Comparison of ENCODE assay signal across 9 cellular contexts in the genomic region with DNA sequence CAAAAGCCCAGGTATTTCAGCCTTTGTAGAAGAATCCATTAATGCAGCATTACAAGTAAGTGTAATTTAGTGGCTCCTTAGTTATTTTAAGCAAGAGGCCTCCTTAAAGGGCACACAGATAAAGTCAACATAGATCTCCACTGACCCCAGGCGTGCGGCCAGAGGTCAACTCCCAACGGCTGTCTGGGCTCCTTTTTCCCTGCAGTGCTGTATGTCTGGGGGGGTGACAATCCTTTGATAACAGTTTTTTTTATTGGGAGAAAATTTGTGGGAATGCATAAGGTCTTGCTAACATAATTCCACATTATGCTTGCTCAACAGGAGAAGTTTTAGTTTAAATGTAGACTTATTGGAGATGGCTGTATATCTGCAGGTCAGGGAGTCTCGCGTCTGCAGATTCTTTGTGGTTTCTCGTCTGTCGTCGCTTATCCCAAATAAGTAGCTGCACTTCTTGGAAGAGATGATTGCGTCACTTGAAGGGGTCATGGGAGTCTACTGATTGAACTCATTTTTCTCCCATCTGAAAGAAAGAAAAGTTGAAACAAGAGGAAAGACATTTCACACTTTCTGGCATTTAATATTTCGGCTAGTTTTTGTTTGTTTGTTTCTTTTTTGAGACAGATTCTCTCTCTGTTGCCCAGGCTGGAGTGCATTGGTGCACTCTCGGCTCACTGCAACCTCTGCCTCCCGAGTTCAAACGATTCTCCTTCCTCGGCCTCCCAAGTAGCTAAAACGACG.
DNase-seq lines count a peak whose midpoint lies in the region; ATAC-seq, FAIRE-seq and TF ChIP-seq lines count a peak whose summit lies in the region.
"Had no signal": no experiment of that assay in that cellular context is flagged by ENCODE, and none has a peak within 500 bp of the region (broad histone marks: within the 10 kb centered on the region; RNA-seq: fewer than 3 reads in every experiment).

No MANE protein-coding gene starts in this region.

- H4K91ac ChIP-seq in IMR-90 (ENCODE audit: insufficient read depth, low read depth, low read length): no peak overlapping the region

- peak; percentile 82 for DNase-seq in IMR-90
- peak; percentile 49 to 88 (median 66) for DNase-seq in K562 (ENCODE audit: extremely low read depth in 1 of 4, low spot score in 3 of 4)
- DNase-seq in islet precursor cell: peak; percentile 68
- peak; percentile 36 to 44 for DNase-seq in thyroid gland
- DNase-seq in foreskin melanocyte: no peak
- no peak for DNase-seq in GM10248 (ENCODE audit: extremely low spot score)
- DNase-seq: activated B cell treated with CpG ODN at 0.5 μM for 24 hours, head of caudate nucleus had no signal

- peaks cover 3% of the 10 kb centered on the region for H3K9me1 ChIP-seq in IMR-90 (ENCODE audit: insufficient read depth, low read length)
- H3K9me1 ChIP-seq in K562 (ENCODE audit: control insufficient read depth, insufficient read depth, low read length): no peaks in the 10 kb centered on the region

- no peak overlapping the region for H2BK120ac ChIP-seq in IMR-90 (ENCODE audit: low read depth, low read length)

- no peak overlapping the region for H3K14ac ChIP-seq in IMR-90 (replicated peaks; ENCODE audit: low read depth, low read length)

- no peak overlapping the region for H2AK5ac ChIP-seq in IMR-90 (ENCODE audit: low read depth, low read length)

- H3K56ac ChIP-seq in IMR-90 (ENCODE audit: extremely low read depth, insufficient read depth, low read length): no peak overlapping the region

- H2AFZ ChIP-seq in IMR-90 (replicated peaks; ENCODE audit: low read length, poor library complexity) (no peak overlapping the region), K562 (ENCODE audit: low read depth, low read length) (no peak overlapping the region)

- peaks cover 10 to 22% of the 10 kb centered on the region in 2 experiments; a peak in 3 of 4 replicates for H3K79me1 ChIP-seq in IMR-90 (ENCODE audit: low read depth in 1 of 2, low read length in 2 of 2)

- TF ChIP-seq CTCF in IMR-90 (conservative IDR thresholded peaks at IDR 0.05; ENCODE audit: low read depth, low read length): no peak
- peak; percentile 23 to 47 (median 44); a peak in 2 of 6 replicates for TF ChIP-seq CTCF in K562 (IDR thresholded peaks at IDR 0.05 in 2 of 3, conservative IDR thresholded peaks at IDR 0.05 in 1 of 3; ENCODE audit: insufficient read depth in 2 of 3, low read depth in 1 of 3, low read length in 3 of 3)
- TF ChIP-seq CTCF in thyroid gland (IDR thresholded peaks at IDR 0.05): no peak
- no peak for TF ChIP-seq CTCF in GM10248 (IDR thresholded peaks at IDR 0.05; ENCODE audit: control extremely low read depth, extremely low read depth, low read depth, missing control alignments)

- dilution Hi-C loops in IMR-90 (cut with HindIII; ENCODE audit: low sequenced_read_pairs, unreplicated experiment): no loop called here

- H3K4me2 ChIP-seq in IMR-90 (ENCODE audit: low read depth, low read length) (peak overlapping the region; percentile 45; the same call in 1 of the 2 replicates), K562 (ENCODE audit: insufficient read depth, low read length) (no peak overlapping the region; the same call in 1 of the 2 replicates)

- POLR2A ChIA-PET in IMR-90 (lab: Charles Lee; ENCODE audit: unreplicated experiment) (interaction anchor here (0.6 kb wide), 2 partner anchors 18 to 37 kb away, joined by 5 to 9 read pairs; no protein-coding TSS in a partner anchor), K562 (lab: Yijun Ruan, JAX) (interaction anchor here (0.8 to 1.6 kb wide), 4 partner anchors 9 to 72 kb away, joined by 3 to 4 read pairs (median 4); no protein-coding TSS in a partner anchor), GM10248 (lab: Yijun Ruan, JAX) (no interaction called here)

- ATAC-seq in IMR-90 (ENCODE audit: low read depth): peak; percentile 61; the same call in 1 of the 2 replicates
- ATAC-seq in K562: peak; percentile 97
- no peak for ATAC-seq in HG03108 (IDR thresholded peaks at IDR 0.05; ENCODE audit: unreplicated experiment)

- TF ChIP-seq EP300 in K562 (IDR thresholded peaks at IDR 0.05; ENCODE audit: low read length): peak; percentile 78

- in situ Hi-C loops in IMR-90 (cut with MboI; ENCODE audit: low sequenced_read_pairs) (no loop called here), K562 (cut with MboI) (no loop called here)

- H3K18ac ChIP-seq in IMR-90 (ENCODE audit: low read depth, low read length): no peak overlapping the region

- peaks cover 2% of the 10 kb centered on the region; the same call in 1 of the 2 replicates for H3K4me1 ChIP-seq in IMR-90 (ENCODE audit: control insufficient read depth, insufficient read depth, low read length)
- peaks cover 10 to 12% of the 10 kb centered on the region in 2 experiments; a peak in 3 of 5 replicates for H3K4me1 ChIP-seq in K562 (replicated peaks in 1 of 2; ENCODE audit: control insufficient read depth in 2 of 2, insufficient read depth in 2 of 2, low read length in 2 of 2)
- peaks cover 5% of the 10 kb centered on the region in 2 donors for H3K4me1 ChIP-seq in thyroid gland

- no peak overlapping the region for H4K5ac ChIP-seq in IMR-90 (ENCODE audit: low read depth, low read length)

- H2AK9ac ChIP-seq in IMR-90 (replicated peaks; ENCODE audit: low read depth, low read length, poor library complexity): no peak overlapping the region

- peak; percentile 91 for FAIRE-seq in K562 (lab: Jason Lieb, UNC)

- H3K4me3 ChIP-seq in IMR-90 (ENCODE audit: insufficient read depth, low read depth, low read length) (no peak overlapping the region), K562 (no peak overlapping the region), thyroid gland (replicated peaks in 1 of 3) (no peak overlapping the region)

- H3K4ac ChIP-seq in IMR-90 (ENCODE audit: low read depth, low read length): no peak overlapping the region

- H3K27ac ChIP-seq in IMR-90 (ENCODE audit: insufficient read depth, low read length): peak overlapping the region; percentile 37; the same call in 1 of the 2 replicates
- H3K27ac ChIP-seq in K562 (ENCODE audit: extremely low read depth, low read depth, low read length): peak overlapping the region; percentile 0; the same call in 1 of the 3 replicates
- H3K27ac ChIP-seq in thyroid gland: peak overlapping the region in 2 of 3 donors; percentile 0 to 5

- CTCF ChIA-PET in IMR-90 (lab: Yijun Ruan, JAX): no interaction called here
- CTCF ChIA-PET in K562 (lab: Yijun Ruan, JAX; ENCODE audit: low intra/inter-chr PET ratio): interaction anchor here (0.7 to 1.6 kb wide), 2 partner anchors 74 to 197 kb away, joined by 3 read pairs; no protein-coding TSS in a partner anchor
- CTCF ChIA-PET in GM10248 (lab: Yijun Ruan, JAX): interaction anchor here (1.1 kb wide), 1 partner anchor 247 kb away, joined by 3 read pairs; no protein-coding TSS in a partner anchor

- intact Hi-C loops in IMR-90 (cut with micrococcal nuclease) (no loop called here), K562 (cut with micrococcal nuclease) (loop anchor here (1.0 to 5.0 kb wide), 3 partner anchors 46 to 266 kb away; no protein-coding TSS in a partner anchor), thyroid gland (cut with DNase I) (no loop called here)

- H3K9ac ChIP-seq in IMR-90 (ENCODE audit: low read depth, low read length): no peak overlapping the region
- H3K9ac ChIP-seq in K562 (ENCODE audit: insufficient read depth in 1 of 2, low read depth in 2 of 2, low read length in 2 of 2): no peak overlapping the region

- no peak for TF ChIP-seq POLR2A in IMR-90 (IDR thresholded peaks at IDR 0.05; ENCODE audit: low read depth, low read length)
- no peak for TF ChIP-seq POLR2A in K562 (conservative IDR thresholded peaks at IDR 0.05)
- no peak for TF ChIP-seq POLR2A in thyroid gland (IDR thresholded peaks at IDR 0.05)

- H3K79me2 ChIP-seq in K562 (ENCODE audit: control insufficient read depth, insufficient read depth, low read length): no peaks in the 10 kb centered on the region

- H3K9me3 ChIP-seq in IMR-90 (ENCODE audit: control insufficient read depth, insufficient read depth, low read length) (no peaks in the 10 kb centered on the region), K562 (replicated peaks; ENCODE audit: control insufficient read depth, insufficient read depth, low read depth, low read length) (no peaks in the 10 kb centered on the region), thyroid gland (no peaks in the 10 kb centered on the region)

- H2BK20ac ChIP-seq in IMR-90 (ENCODE audit: low read depth, low read length): no peak overlapping the region

- 67% methylated on average over 1 of the region's 16 CpGs; no CpG with 5 or more reads in 1 of the 2 experiments for whole genome bisulfite sequencing in IMR-90 (ENCODE audit: extremely low coverage in 2 of 2, insufficient read length in 1 of 2), 2 experiments
- 15% methylated on average over 16 of the region's 16 CpGs for WGBS in K562 (ENCODE audit: insufficient coverage, low coverage, missing lambda C conversion rate)
- 73 to 74% methylated on average over 16 of the region's 16 CpGs for WGBS in thyroid gland, 2 donors

- TF ChIP-seq RAD21 in IMR-90 (IDR thresholded peaks at IDR 0.05; ENCODE audit: low read length) (no peak), K562 (CRISPR knock-in tag; conservative IDR thresholded peaks at IDR 0.05 in 1 of 2, IDR thresholded peaks at IDR 0.05 in 1 of 2) (peak; percentile 46 to 63)

- H4K20me1 ChIP-seq in IMR-90 (ENCODE audit: insufficient read depth, low read length) (no peaks in the 10 kb centered on the region; the same call in 1 of the 2 replicates), K562 (replicated peaks; ENCODE audit: control insufficient read depth, insufficient read depth, low read length) (no peaks in the 10 kb centered on the region; the same call in 1 of the 2 replicates)

- BruUV-seq in IMR-90 (replicated peaks; lab: Mats Ljungman, UMichigan): no TSS peak
- no TSS peak for BruUV-seq in K562 (replicated peaks; lab: Mats Ljungman, UMichigan)

- H3K23ac ChIP-seq in IMR-90 (ENCODE audit: low read depth, low read length): no peak overlapping the region

- H3K27me3 ChIP-seq in IMR-90 (ENCODE audit: control insufficient read depth, insufficient read depth, low read length) (no peaks in the 10 kb centered on the region), K562 (ENCODE audit: control insufficient read depth in 2 of 2, insufficient read depth in 2 of 2, low read length in 2 of 2) (no peaks in the 10 kb centered on the region), thyroid gland (no peaks in the 10 kb centered on the region)

- H2BK5ac ChIP-seq in IMR-90 (ENCODE audit: low read depth, low read length, poor library complexity, severe bottlenecking): no peak overlapping the region

- H3K36me3 ChIP-seq in IMR-90 (ENCODE audit: control insufficient read depth, insufficient read depth, low read length) (peaks cover 32% of the 10 kb centered on the region), K562 (ENCODE audit: control insufficient read depth, insufficient read depth, low read length) (peaks cover 28% of the 10 kb centered on the region; the same call in 2 of the 3 replicates), thyroid gland (no peaks in the 10 kb centered on the region)

- H4K8ac ChIP-seq in IMR-90 (ENCODE audit: low read depth in 2 of 2, low read length in 2 of 2): no peak overlapping the region

- no peak overlapping the region for H2BK15ac ChIP-seq in IMR-90 (ENCODE audit: low read depth, low read length)

TF ChIP-seq in IMR-90, 13 proteins besides CTCF, POLR2A, EP300 and RAD21 (continues in another document):
- no peak for TF ChIP-seq RFX5 (IDR thresholded peaks at IDR 0.05; ENCODE audit: low read depth, low read length)

TF ChIP-seq in K562, 482 proteins besides CTCF, POLR2A, EP300 and RAD21 (continues in another document):
- TF ChIP-seq NCOA2 (IDR thresholded peaks at IDR 0.05; ENCODE audit: partially characterized antibody in 2 of 2): peak in 1 of 2 experiments; percentile 57

Comparison
In these comparisons a context has a peak if more than half of its experiments do, and no peak if none do; other contexts are left out.
1. DNase-seq: peak in IMR-90 (single experiment), K562 (4 of 4), islet precursor cell (single experiment) and thyroid gland (2 of 2); none in foreskin melanocyte (single experiment) and GM10248 (single experiment).
2. CTCF ChIP-seq: peak in K562 (3 of 3); none in IMR-90 (single experiment), thyroid gland (0 of 6) and GM10248 (single experiment).
3. Peak in every context shown above with its lines, with median percentiles within 50 percentile points of each other: H3K27ac ChIP-seq.